In the genomic region with DNA sequence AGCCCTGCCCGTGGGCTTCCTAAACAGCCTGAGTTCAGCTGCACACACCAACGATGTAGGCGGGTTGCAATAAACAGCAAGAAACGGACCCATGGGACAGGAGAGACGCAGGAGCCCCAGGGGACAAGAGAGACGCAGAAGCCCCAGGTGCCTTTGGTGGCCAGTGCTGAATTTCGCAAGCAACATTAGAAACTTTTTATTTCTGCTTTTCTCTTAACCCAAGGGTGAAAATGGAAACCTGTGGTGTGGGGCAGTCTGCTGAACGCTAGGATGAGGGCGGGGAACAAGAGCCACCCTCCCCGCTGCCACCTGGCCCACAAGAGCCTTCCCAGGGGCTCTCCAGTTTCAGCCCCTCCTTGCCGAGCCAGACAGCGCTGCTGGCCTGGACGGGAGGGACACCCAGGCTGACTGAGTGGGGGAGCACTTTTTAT, we compare ENCODE assay signal across 9 cellular contexts. TPM values are rescaled to one million over a fixed set of nuclear protein-coding genes. Genes with fewer than 3 reads are reported as not detected.
DNase-seq lines count a peak whose midpoint lies in the region; ATAC-seq and TF ChIP-seq lines count a peak whose summit lies in the region.
"Had no signal": no experiment of that assay in that cellular context is flagged by ENCODE, and none has a peak within 500 bp of the region (broad histone marks: within the 10 kb centered on the region; RNA-seq: fewer than 3 reads in every experiment).

No MANE protein-coding gene starts in this region.

- ATAC-seq in GM21360 (IDR thresholded peaks at IDR 0.05; ENCODE audit: unreplicated experiment) (peak; percentile 42), HG03342 (IDR thresholded peaks at IDR 0.05; ENCODE audit: unreplicated experiment) (peak; percentile 55), T-helper 17 cell (peak; percentile 32), left cardiac atrium (no peak), gastroesophageal sphincter (no peak)
- ATAC-seq: left lobe of liver had no signal

- H3K27me3 ChIP-seq in osteoblast (ENCODE audit: insufficient read depth, low read length) (no peaks in the 10 kb centered on the region), gastroesophageal sphincter (no peaks in the 10 kb centered on the region)

- intact Hi-C loops in left cardiac atrium (cut with DNase I) = no loop called here

- no peaks in the 10 kb centered on the region for H3K9me3 ChIP-seq in T-helper 17 cell (ENCODE audit: control insufficient read depth, low read length, poor library complexity, severe bottlenecking)
- no peaks in the 10 kb centered on the region for H3K9me3 ChIP-seq in osteoblast (ENCODE audit: low read depth, low read length)
- H3K9me3 ChIP-seq in gastroesophageal sphincter = no peaks in the 10 kb centered on the region

- 65% methylated on average over 6 of the region's 13 CpGs; no CpG with 5 or more reads in 1 of the 2 donors for WGBS in gastroesophageal sphincter (ENCODE audit: low coverage in 1 of 2), 2 donors

- no peak overlapping the region for H3K4me3 Mint-ChIP-seq in T-helper 17 cell
- H3K4me3 Mint-ChIP-seq in activated naive CD4-positive, alpha-beta T cell treated with anti-CD3 and anti-CD28 coated beads, Interleukin-2, amount 10 ng/mL, durations not matched to agents 7 days and 5 days = no peak overlapping the region

- H3K9me3 Mint-ChIP-seq in activated naive CD4-positive, alpha-beta T cell treated with anti-CD3 and anti-CD28 coated beads, Interleukin-2, amount 10 ng/mL, durations not matched to agents 7 days and 5 days = peaks cover 3% of the 10 kb centered on the region

- H2AFZ ChIP-seq in osteoblast (ENCODE audit: low read length) = no peak overlapping the region

- DNase-seq in GM13977 (ENCODE audit: low spot score) = peak; percentile 94
- no peak for DNase-seq in T-helper 17 cell
- no peak for DNase-seq in left cardiac atrium
- no peak for DNase-seq in activated naive CD4-positive, alpha-beta T cell treated with anti-CD3 and anti-CD28 coated beads, Interleukin-2, amount 10 ng/mL, durations not matched to agents 7 days and 5 days
- no peak for DNase-seq in osteoblast (ENCODE audit: insufficient read length, low spot score, missing footprints)

- H3K79me2 ChIP-seq in osteoblast (ENCODE audit: insufficient read depth, low read length) = peaks cover 89% of the 10 kb centered on the region

- H3K4me1 Mint-ChIP-seq in T-helper 17 cell = peaks cover 16% of the 10 kb centered on the region
- H3K4me1 Mint-ChIP-seq in activated naive CD4-positive, alpha-beta T cell treated with anti-CD3 and anti-CD28 coated beads, Interleukin-2, amount 10 ng/mL, durations not matched to agents 7 days and 5 days = peaks cover 16% of the 10 kb centered on the region

- no peak overlapping the region for H3K4me3 ChIP-seq in osteoblast (ENCODE audit: insufficient read depth, low read length)
- H3K4me3 ChIP-seq in gastroesophageal sphincter = no peak overlapping the region

- TF ChIP-seq CTCF in GM13977 (IDR thresholded peaks at IDR 0.05; ENCODE audit: extremely low read depth, insufficient read depth, missing control alignments) (no peak), osteoblast (IDR thresholded peaks at IDR 0.05; ENCODE audit: extremely low read depth, low read depth, low read length) (no peak), gastroesophageal sphincter (IDR thresholded peaks at IDR 0.05) (no peak)

- H3K27ac Mint-ChIP-seq in T-helper 17 cell = no peak overlapping the region
- no peak overlapping the region for H3K27ac Mint-ChIP-seq in activated naive CD4-positive, alpha-beta T cell treated with anti-CD3 and anti-CD28 coated beads, Interleukin-2, amount 10 ng/mL, durations not matched to agents 7 days and 5 days

- peaks cover 26% of the 10 kb centered on the region for H3K36me3 ChIP-seq in osteoblast (ENCODE audit: insufficient read depth, low read length)
- peaks cover 0 to 61% of the 10 kb centered on the region in 2 donors for H3K36me3 ChIP-seq in gastroesophageal sphincter

- H3K27me3 Mint-ChIP-seq in T-helper 17 cell = no peaks in the 10 kb centered on the region
- H3K27me3 Mint-ChIP-seq in activated naive CD4-positive, alpha-beta T cell treated with anti-CD3 and anti-CD28 coated beads, Interleukin-2, amount 10 ng/mL, durations not matched to agents 7 days and 5 days = no peaks in the 10 kb centered on the region

- H3K4me1 ChIP-seq in osteoblast (ENCODE audit: insufficient read depth, low read length) (peaks cover 5% of the 10 kb centered on the region), gastroesophageal sphincter (peaks cover 0 to 55% (median 8%) of the 10 kb centered on the region in 3 donors)

- TF ChIP-seq EP300 in gastroesophageal sphincter (IDR thresholded peaks at IDR 0.05) = no peak

- in situ Hi-C loops in GM13977 (cut with MboI; ENCODE audit: low pct_unique_long_range_greater_than_20kb, low sequenced_read_pairs, unreplicated experiment) = no loop called here

- TF ChIP-seq POLR2A in gastroesophageal sphincter (IDR thresholded peaks at IDR 0.05) = no peak

- peaks cover 4% of the 10 kb centered on the region for H3K36me3 Mint-ChIP-seq in T-helper 17 cell (ENCODE audit: low read depth)
- H3K36me3 Mint-ChIP-seq in activated naive CD4-positive, alpha-beta T cell treated with anti-CD3 and anti-CD28 coated beads, Interleukin-2, amount 10 ng/mL, durations not matched to agents 7 days and 5 days = peaks cover 13% of the 10 kb centered on the region

- CTCF ChIA-PET in activated naive CD4-positive, alpha-beta T cell treated with anti-CD3 and anti-CD28 coated beads, Interleukin-2, amount 10 ng/mL, durations not matched to agents 7 days and 5 days (lab: Charles Lee) = interaction anchor here (0.8 to 2.5 kb wide), 2 partner anchors 27 to 31 kb away, joined by 3 to 7 read pairs; no protein-coding TSS in a partner anchor

- peaks cover 69% of the 10 kb centered on the region for H4K20me1 ChIP-seq in osteoblast (ENCODE audit: insufficient read depth, low read length)

- H3K4me2 ChIP-seq in osteoblast (ENCODE audit: insufficient read depth, low read length) = no peak overlapping the region

- H3K27ac ChIP-seq in osteoblast (ENCODE audit: low read depth, low read length) = no peak overlapping the region
- H3K27ac ChIP-seq in gastroesophageal sphincter = no peak overlapping the region

RNA-seq across cellular contexts. Expression of gene GPR146, which starts 20.0 kb away (rescaled TPM):
- total RNA-seq in T-helper 17 cell (10 to 100 TPM; 17.9 to 22.2 TPM), left cardiac atrium (10 to 100 TPM in 1 of 2 donors, 1 to 10 TPM in 1; 9.0 to 17.7 TPM), osteoblast (3.5 and 5.1 TPM in 2 replicates), gastroesophageal sphincter (10 to 100 TPM; 13.6 to 27.9 (median 16.3) TPM)

RNA-seq across cellular contexts. Expression of gene CYP2W1, which starts 41.4 kb away (rescaled TPM):
- total RNA-seq in T-helper 17 cell = not detected
- total RNA-seq in left cardiac atrium = not detected
- not detected in 2 replicates for total RNA-seq in osteoblast
- total RNA-seq in gastroesophageal sphincter = not detected

RNA-seq across cellular contexts. Expression of gene COX19, which starts 49.0 kb away (rescaled TPM):
- 10 to 100 TPM; 40.1 to 43.2 TPM for total RNA-seq in T-helper 17 cell
- 1 to 10 TPM; 6.6 to 8.5 TPM for total RNA-seq in left cardiac atrium
- total RNA-seq in osteoblast = 10.9 and 13.0 TPM in 2 replicates
- total RNA-seq in gastroesophageal sphincter = 10 to 100 TPM in 3 of 4 donors, 1 to 10 TPM in 1; 6.0 to 16.7 (median 12.0) TPM

Comparison
In these comparisons a context has a peak if more than half of its experiments do, and no peak if none do; other contexts are left out.
1. ATAC-seq: peak in GM21360 (single experiment), HG03342 (single experiment) and T-helper 17 cell (single experiment); none in left cardiac atrium (0 of 2) and gastroesophageal sphincter (single experiment).